8 cellular contexts compared by ENCODE assay signal in genomic region chr15:79922512-79923067, GRCh38. TPM values are rescaled to one million over a fixed set of nuclear protein-coding genes. Genes with fewer than 3 reads are reported as not detected.
A peak's percentile ranks its signal among the peaks of the same experiment; 100 is the strongest.
DNase-seq lines count a peak whose midpoint lies in the region; ATAC-seq, FAIRE-seq and TF ChIP-seq lines count a peak whose summit lies in the region.

No MANE protein-coding gene starts in this region.

- H3K4me3 Mint-ChIP-seq in astrocyte (ENCODE audit: unreplicated experiment), result peak overlapping the region; percentile 96

- H3K4me1 Mint-ChIP-seq in astrocyte (ENCODE audit: low read depth, unreplicated experiment), result peaks cover 7% of the 10 kb centered on the region

- ATAC-seq in left ventricle myocardium superior, result no peak
- ATAC-seq in lower lobe of right lung, result peak in 1 of 2 donors; percentile 0
- ATAC-seq in GM19395 (IDR thresholded peaks at IDR 0.05; ENCODE audit: unreplicated experiment), result no peak

- H3K9me3 Mint-ChIP-seq in astrocyte (ENCODE audit: unreplicated experiment), result peaks cover 35% of the 10 kb centered on the region

- H3K79me2 ChIP-seq in astrocyte (ENCODE audit: insufficient read depth, low read length), result peaks cover 28% of the 10 kb centered on the region

- H3K36me3 ChIP-seq in left ventricle myocardium inferior, result peaks cover 36% of the 10 kb centered on the region
- peaks cover 2% of the 10 kb centered on the region for H3K36me3 ChIP-seq in astrocyte (ENCODE audit: insufficient read depth, low read length)
- no peaks in the 10 kb centered on the region for H3K36me3 ChIP-seq in lower lobe of right lung
- peaks cover 0 to 13% of the 10 kb centered on the region in 2 donors for H3K36me3 ChIP-seq in vagina

- no peak for FAIRE-seq in astrocyte (lab: Jason Lieb, UNC)

- H3K4me3 ChIP-seq in left ventricle myocardium inferior, result peak overlapping the region; percentile 97
- peak overlapping the region; percentile 87 for H3K4me3 ChIP-seq in astrocyte (ENCODE audit: insufficient read depth, low read depth, low read length)
- H3K4me3 ChIP-seq in lower lobe of right lung, result peak overlapping the region; percentile 92
- H3K4me3 ChIP-seq in vagina, result peak overlapping the region; percentile 88 to 89

- peak overlapping the region; percentile 92 for H3K27ac Mint-ChIP-seq in astrocyte (ENCODE audit: unreplicated experiment)

- H3K27me3 ChIP-seq in left ventricle myocardium inferior (ENCODE audit: low read depth) (no peaks in the 10 kb centered on the region), astrocyte (ENCODE audit: insufficient read depth, low read length) (no peaks in the 10 kb centered on the region), lower lobe of right lung (ENCODE audit: low read depth) (no peaks in the 10 kb centered on the region), vagina (no peaks in the 10 kb centered on the region)

- TF ChIP-seq CTCF in left ventricle myocardium inferior (IDR thresholded peaks at IDR 0.05; ENCODE audit: borderline replicate concordance) (no peak), astrocyte (IDR thresholded peaks at IDR 0.05; ENCODE audit: insufficient read depth, low read depth, low read length) (no peak), lower lobe of right lung (IDR thresholded peaks at IDR 0.05) (no peak), vagina (IDR thresholded peaks at IDR 0.05) (no peak)

- H2AFZ ChIP-seq in astrocyte (ENCODE audit: low read depth, low read length), result peak overlapping the region; percentile 97

- peaks cover 36% of the 10 kb centered on the region for H3K36me3 Mint-ChIP-seq in astrocyte (ENCODE audit: low read depth, unreplicated experiment)

- no peaks in the 10 kb centered on the region for H3K27me3 Mint-ChIP-seq in astrocyte (ENCODE audit: low read depth, unreplicated experiment)

- H3K9ac ChIP-seq in astrocyte (ENCODE audit: low read length), result peak overlapping the region; percentile 91

- DNase-seq in left ventricle myocardium inferior, result no peak
- DNase-seq in left ventricle myocardium superior, result no peak
- DNase-seq in astrocyte (ENCODE audit: low read depth), result peak; percentile 14
- DNase-seq in lower lobe of right lung, result no peak
- no peak for DNase-seq in vagina (ENCODE audit: extremely low spot score in 2 of 2)
- no peak for DNase-seq in stimulated activated CD8-positive, alpha-beta memory T cell treated with anti-CD3 and anti-CD28 coated beads, Interleukin-4, amount 100 ng/mL, for 48 hours
- DNase-seq in mesenteric fat pad (ENCODE audit: low spot score), result no peak

- peaks cover 10% of the 10 kb centered on the region for H4K20me1 ChIP-seq in astrocyte (ENCODE audit: insufficient read depth, low read length)

- no peak for TF ChIP-seq POLR2A in vagina (IDR thresholded peaks at IDR 0.05)

- H3K4me1 ChIP-seq in left ventricle myocardium inferior (peaks cover 24% of the 10 kb centered on the region), astrocyte (ENCODE audit: insufficient read depth, low read length) (peaks cover 5% of the 10 kb centered on the region), lower lobe of right lung (peaks cover 6% of the 10 kb centered on the region), vagina (peaks cover 12% of the 10 kb centered on the region)

- intact Hi-C loops in left ventricle myocardium inferior (cut with micrococcal nuclease), result no loop called here
- intact Hi-C loops in left ventricle myocardium superior (cut with micrococcal nuclease), result no loop called here
- intact Hi-C loops in lower lobe of right lung (cut with DNase I), result no loop called here
- intact Hi-C loops in vagina (cut with DNase I), result loop anchor here (10.0 kb wide), 1 partner anchor 132 kb away; the partner anchor contains the start of gene ZFAND6

- H3K9me3 ChIP-seq in left ventricle myocardium inferior (replicated peaks) (peaks cover 47% of the 10 kb centered on the region), astrocyte (ENCODE audit: insufficient read depth, low read depth, low read length) (peaks cover 16% of the 10 kb centered on the region), lower lobe of right lung (peaks cover 36% of the 10 kb centered on the region), vagina (peaks cover 33% of the 10 kb centered on the region)

- H3K27ac ChIP-seq in left ventricle myocardium inferior (replicated peaks), result peak overlapping the region; percentile 96
- peak overlapping the region; percentile 85 for H3K27ac ChIP-seq in astrocyte (ENCODE audit: low read depth, low read length)
- peak overlapping the region; percentile 97 for H3K27ac ChIP-seq in lower lobe of right lung
- peak overlapping the region; percentile 93 for H3K27ac ChIP-seq in vagina

- peak overlapping the region; percentile 87 for H3K4me2 ChIP-seq in astrocyte (ENCODE audit: low read length)

RNA-seq across cellular contexts. Expression of gene MTHFS, which starts 25.8 kb away (rescaled TPM):
- total RNA-seq in left ventricle myocardium inferior, result 21.4 TPM
- total RNA-seq in left ventricle myocardium superior, result 16.1 TPM
- 20.0 TPM in 2 replicates for total RNA-seq in astrocyte
- total RNA-seq in lower lobe of right lung, result 37.4 TPM
- total RNA-seq in vagina, result 7.1 TPM
- total RNA-seq in mesenteric fat pad, result 20.0 TPM

RNA-seq across cellular contexts. Expression of gene BCL2A1, which starts 48.4 kb away (rescaled TPM):
- total RNA-seq in left ventricle myocardium inferior (0.30 TPM), left ventricle myocardium superior (0.55 TPM), astrocyte (not detected in 2 replicates), lower lobe of right lung (124 TPM), vagina (1.7 TPM), mesenteric fat pad (18.1 TPM)
